Comparison of ENCODE assay signal across 21 cellular contexts in genomic region chr20:59441860-59442810, GRCh38.
"Had no signal": no experiment of that assay in that cellular context is flagged by ENCODE, and none has a peak within 500 bp of the region (broad histone marks: within the 10 kb centered on the region; RNA-seq: fewer than 3 reads in every experiment).

No MANE protein-coding gene starts in this region.

- H3K36me3 ChIP-seq: adrenal gland, esophagus squamous epithelium, tibial nerve had no signal

- H3K27ac ChIP-seq: adrenal gland, coronary artery, esophagus squamous epithelium, skin epidermis, tibial nerve had no signal

- H3K4me3 Mint-ChIP-seq: activated naive CD4-positive, alpha-beta T cell treated with anti-CD3 and anti-CD28 coated beads, Interleukin-2, amount 10 ng/mL, durations not matched to agents 7 days and 5 days; activated T-helper 17 cell treated with anti-CD3 and anti-CD28 coated beads, Interleukin-2, amount 50 U/mL, for 72 hours; memory B cell; natural killer cell treated with Interleukin-12 subunit alpha and Interleukin-12 subunit beta and Interleukin-15 and Interleukin-18, amount 100 ng/mL, for 72 hours; stimulated activated naive B cell treated with anti-CD40 and anti-IgM and Interleukin-4, amounts not matched to agents 10 μg/mL and 1 μg/mL and 100 μg/mL, for 72 hours had no signal

- DNase-seq: activated CD4-positive, CD25-positive, alpha-beta regulatory T cell treated with anti-CD3 and anti-CD28 coated beads, Interleukin-2, amount 50 U/mL, for 72 hours; activated naive CD4-positive, alpha-beta T cell treated with anti-CD3 and anti-CD28 coated beads, Interleukin-2, amount 10 ng/mL, durations not matched to agents 7 days and 5 days; adrenal gland; esophagus squamous epithelium; glutamatergic neuron; hypothalamus; kidney glomerular epithelial cell; left ventricle myocardium superior; nucleus accumbens; posterior cingulate gyrus; retina; stimulated activated CD4-positive, alpha-beta T cell treated with anti-CD3 and anti-CD28 coated beads, Interleukin-15, amount 100 ng/mL, for 24 hours; stimulated activated CD4-positive, alpha-beta T cell treated with anti-CD3 and anti-CD28 coated beads, Interleukin-4, amount 100 ng/mL, for 1 hour; stimulated activated naive B cell treated with anti-CD40 and anti-IgM and Interleukin-4, amounts not matched to agents 10 μg/mL and 1 μg/mL and 100 μg/mL, for 72 hours; T1000 had no signal

- H3K4me3 ChIP-seq: adrenal gland, coronary artery, esophagus squamous epithelium, skin epidermis, tibial nerve had no signal

- H3K36me3 Mint-ChIP-seq: activated naive CD4-positive, alpha-beta T cell treated with anti-CD3 and anti-CD28 coated beads, Interleukin-2, amount 10 ng/mL, durations not matched to agents 7 days and 5 days; memory B cell; natural killer cell treated with Interleukin-12 subunit alpha and Interleukin-12 subunit beta and Interleukin-15 and Interleukin-18, amount 100 ng/mL, for 72 hours; stimulated activated naive B cell treated with anti-CD40 and anti-IgM and Interleukin-4, amounts not matched to agents 10 μg/mL and 1 μg/mL and 100 μg/mL, for 72 hours had no signal

- H3K27ac Mint-ChIP-seq: activated naive CD4-positive, alpha-beta T cell treated with anti-CD3 and anti-CD28 coated beads, Interleukin-2, amount 10 ng/mL, durations not matched to agents 7 days and 5 days; memory B cell; natural killer cell treated with Interleukin-12 subunit alpha and Interleukin-12 subunit beta and Interleukin-15 and Interleukin-18, amount 100 ng/mL, for 72 hours; stimulated activated naive B cell treated with anti-CD40 and anti-IgM and Interleukin-4, amounts not matched to agents 10 μg/mL and 1 μg/mL and 100 μg/mL, for 72 hours had no signal

- H3K4me1 Mint-ChIP-seq: activated T-helper 17 cell treated with anti-CD3 and anti-CD28 coated beads, Interleukin-2, amount 50 U/mL, for 72 hours; memory B cell; stimulated activated naive B cell treated with anti-CD40 and anti-IgM and Interleukin-4, amounts not matched to agents 10 μg/mL and 1 μg/mL and 100 μg/mL, for 72 hours had no signal

- H3K4me1 ChIP-seq: adrenal gland, esophagus squamous epithelium, tibial nerve had no signal

- H3K9me3 Mint-ChIP-seq: activated naive CD4-positive, alpha-beta T cell treated with anti-CD3 and anti-CD28 coated beads, Interleukin-2, amount 10 ng/mL, durations not matched to agents 7 days and 5 days; activated T-helper 17 cell treated with anti-CD3 and anti-CD28 coated beads, Interleukin-2, amount 50 U/mL, for 72 hours; memory B cell; natural killer cell treated with Interleukin-12 subunit alpha and Interleukin-12 subunit beta and Interleukin-15 and Interleukin-18, amount 100 ng/mL, for 72 hours; stimulated activated naive B cell treated with anti-CD40 and anti-IgM and Interleukin-4, amounts not matched to agents 10 μg/mL and 1 μg/mL and 100 μg/mL, for 72 hours had no signal

- H3K9me3 ChIP-seq: adrenal gland, esophagus squamous epithelium, tibial nerve had no signal

- ATAC-seq: activated T-helper 17 cell treated with anti-CD3 and anti-CD28 coated beads, Interleukin-2, amount 50 U/mL, for 72 hours; left ventricle myocardium superior; natural killer cell treated with Interleukin-12 subunit alpha and Interleukin-12 subunit beta and Interleukin-15 and Interleukin-18, amount 100 ng/mL, for 72 hours; stimulated activated naive B cell treated with anti-CD40 and anti-IgM and Interleukin-4, amounts not matched to agents 10 μg/mL and 1 μg/mL and 100 μg/mL, for 72 hours had no signal
